ENCODE assay signal across 30 cellular contexts in genomic region chr18:75064513-75064905, GRCh38.
"Had no signal": no experiment of that assay in that cellular context is flagged by ENCODE, and none has a peak within 500 bp of the region (broad histone marks: within the 10 kb centered on the region; RNA-seq: fewer than 3 reads in every experiment).

No MANE protein-coding gene starts in this region.

- H3K27ac ChIP-seq: adrenal gland, body of pancreas, coronary artery, dorsolateral prefrontal cortex had no signal

- H3K4me3 Mint-ChIP-seq: activated CD8-positive, alpha-beta T cell treated with anti-CD3 and anti-CD28 coated beads for 36 hours; activated naive CD4-positive, alpha-beta T cell treated with anti-CD3 and anti-CD28 coated beads for 36 hours; activated naive CD4-positive, alpha-beta T cell treated with anti-CD3 and anti-CD28 coated beads, Interleukin-2, amount 50 U/mL, for 24 hours; activated naive CD8-positive, alpha-beta T cell treated with anti-CD3 and anti-CD28 coated beads for 36 hours; activated naive CD8-positive, alpha-beta T cell treated with anti-CD3 and anti-CD28 coated beads, Interleukin-2, amount 50 U/mL, for 24 hours; activated T-cell treated with anti-CD3 and anti-CD28 coated beads, Interleukin-2, amount 50 U/mL, for 4 hours; activated T-helper 17 cell treated with anti-CD3 and anti-CD28 coated beads, Interleukin-2, amount 50 U/mL, for 72 hours; dendritic cell treated with granulocyte-macrophage colony-stimulating factor and Interleukin-4, amounts not matched to agents 40 ng/mL and 50 ng/mL, for 4 days; endodermal cell; T-helper 17 cell; T-helper 2 cell treated with Interferon-gamma antibody and Interleukin-4, amounts not matched to agents 5 μg/mL and 100 μg/mL, for 36 hours had no signal

- DNase-seq: activated CD4-positive, alpha-beta T cell treated with anti-CD3 and anti-CD28 coated beads for 4 hours; activated CD4-positive, alpha-beta T cell treated with anti-CD3 and anti-CD28 coated beads, Interleukin-2, amount 50 U/mL, for 1 hour; activated CD4-positive, alpha-beta T cell treated with anti-CD3 and anti-CD28 coated beads, Interleukin-2, amount 50 U/mL, for 48 hours; activated CD4-positive, CD25-positive, alpha-beta regulatory T cell; activated CD4-positive, CD25-positive, alpha-beta regulatory T cell treated with anti-CD3 and anti-CD28 coated beads, Interleukin-2, amount 50 U/mL, for 72 hours; activated CD8-positive, alpha-beta memory T cell treated with anti-CD3 and anti-CD28 coated beads for 24 hours; activated CD8-positive, alpha-beta T cell treated with anti-CD3 and anti-CD28 coated beads for 36 hours; activated effector memory CD4-positive, alpha-beta T cell treated with Interleukin-2 at 50 U/mL for 16 hours; activated naive CD4-positive, alpha-beta T cell treated with anti-CD3 and anti-CD28 coated beads for 36 hours; activated naive CD8-positive, alpha-beta T cell treated with anti-CD3 and anti-CD28 coated beads for 36 hours; activated naive CD8-positive, alpha-beta T cell treated with anti-CD3 and anti-CD28 coated beads, Interleukin-2, amount 50 U/mL, for 24 hours; activated T-cell treated with anti-CD3 and anti-CD28 coated beads, Interleukin-2, amount 50 U/mL, for 4 hours; adrenal gland; amygdala; aorta; body of pancreas; central memory CD4-positive, alpha-beta T cell; cerebellar nuclear complex; dorsolateral prefrontal cortex; effector memory CD4-positive, alpha-beta T cell; endodermal cell; foreskin fibroblast; T-helper 1 cell; T-helper 17 cell; T1000 had no signal

- H3K4me1 ChIP-seq: adrenal gland, body of pancreas had no signal

- H3K27ac Mint-ChIP-seq: activated CD8-positive, alpha-beta T cell treated with anti-CD3 and anti-CD28 coated beads for 36 hours; activated naive CD4-positive, alpha-beta T cell treated with anti-CD3 and anti-CD28 coated beads for 36 hours; activated naive CD4-positive, alpha-beta T cell treated with anti-CD3 and anti-CD28 coated beads, Interleukin-2, amount 50 U/mL, for 24 hours; activated naive CD8-positive, alpha-beta T cell treated with anti-CD3 and anti-CD28 coated beads for 36 hours; activated naive CD8-positive, alpha-beta T cell treated with anti-CD3 and anti-CD28 coated beads, Interleukin-2, amount 50 U/mL, for 24 hours; dendritic cell treated with granulocyte-macrophage colony-stimulating factor and Interleukin-4, amounts not matched to agents 40 ng/mL and 50 ng/mL, for 4 days; endodermal cell; T-helper 17 cell; T-helper 2 cell treated with Interferon-gamma antibody and Interleukin-4, amounts not matched to agents 5 μg/mL and 100 μg/mL, for 36 hours had no signal

- H3K27me3 ChIP-seq: adrenal gland, body of pancreas, dorsolateral prefrontal cortex had no signal

- H3K4me1 Mint-ChIP-seq: endodermal cell had no signal

- H3K9me3 ChIP-seq: adrenal gland, body of pancreas had no signal

- H3K9me3 Mint-ChIP-seq: activated CD8-positive, alpha-beta T cell treated with anti-CD3 and anti-CD28 coated beads for 36 hours; activated naive CD4-positive, alpha-beta T cell treated with anti-CD3 and anti-CD28 coated beads, Interleukin-2, amount 50 U/mL, for 24 hours; activated naive CD8-positive, alpha-beta T cell treated with anti-CD3 and anti-CD28 coated beads for 36 hours; activated naive CD8-positive, alpha-beta T cell treated with anti-CD3 and anti-CD28 coated beads, Interleukin-2, amount 50 U/mL, for 24 hours; activated T-cell treated with anti-CD3 and anti-CD28 coated beads, Interleukin-2, amount 50 U/mL, for 4 hours; activated T-helper 17 cell treated with anti-CD3 and anti-CD28 coated beads, Interleukin-2, amount 50 U/mL, for 72 hours; dendritic cell treated with granulocyte-macrophage colony-stimulating factor and Interleukin-4, amounts not matched to agents 40 ng/mL and 50 ng/mL, for 4 days; endodermal cell; T-helper 2 cell treated with Interferon-gamma antibody and Interleukin-4, amounts not matched to agents 5 μg/mL and 100 μg/mL, for 36 hours had no signal

- ATAC-seq: activated CD8-positive, alpha-beta T cell treated with anti-CD3 and anti-CD28 coated beads for 36 hours; activated naive CD8-positive, alpha-beta T cell treated with anti-CD3 and anti-CD28 coated beads, Interleukin-2, amount 50 U/mL, for 24 hours; activated T-cell treated with anti-CD3 and anti-CD28 coated beads, Interleukin-2, amount 50 U/mL, for 4 hours; activated T-helper 17 cell treated with anti-CD3 and anti-CD28 coated beads, Interleukin-2, amount 50 U/mL, for 72 hours; body of pancreas; T-helper 17 cell had no signal

- H3K27me3 Mint-ChIP-seq: activated CD8-positive, alpha-beta T cell treated with anti-CD3 and anti-CD28 coated beads for 36 hours; activated naive CD4-positive, alpha-beta T cell treated with anti-CD3 and anti-CD28 coated beads, Interleukin-2, amount 50 U/mL, for 24 hours; activated naive CD8-positive, alpha-beta T cell treated with anti-CD3 and anti-CD28 coated beads for 36 hours; activated naive CD8-positive, alpha-beta T cell treated with anti-CD3 and anti-CD28 coated beads, Interleukin-2, amount 50 U/mL, for 24 hours; activated T-helper 17 cell treated with anti-CD3 and anti-CD28 coated beads, Interleukin-2, amount 50 U/mL, for 72 hours; dendritic cell treated with granulocyte-macrophage colony-stimulating factor and Interleukin-4, amounts not matched to agents 40 ng/mL and 50 ng/mL, for 4 days; T-helper 17 cell had no signal

- H3K4me3 ChIP-seq: adrenal gland, body of pancreas, coronary artery had no signal
